Comparison of ENCODE assay signal across 23 cellular contexts in the genomic region with DNA sequence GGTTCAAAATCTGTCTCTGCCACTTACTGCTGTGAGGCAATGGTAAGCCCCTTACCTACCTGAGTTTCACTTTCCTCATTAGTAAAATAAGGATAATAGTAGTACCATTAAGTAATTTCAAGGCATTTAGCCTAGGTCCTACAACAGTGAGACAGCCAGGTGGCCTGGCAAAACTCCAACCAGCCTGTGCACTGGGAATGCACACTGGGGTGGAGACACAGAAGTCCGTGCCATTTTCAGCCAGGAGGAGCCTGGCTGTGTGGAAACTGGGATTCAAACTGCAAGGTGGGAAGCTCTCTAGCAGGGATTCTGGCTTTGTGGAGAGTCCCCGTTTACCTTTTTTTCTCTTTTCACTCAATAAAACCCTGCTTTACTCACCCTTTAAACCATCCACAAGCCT.
DNase-seq lines count a peak whose midpoint lies in the region; ATAC-seq, FAIRE-seq and TF ChIP-seq lines count a peak whose summit lies in the region.
"Had no signal": no experiment of that assay in that cellular context is flagged by ENCODE, and none has a peak within 500 bp of the region (broad histone marks: within the 10 kb centered on the region; RNA-seq: fewer than 3 reads in every experiment).

No MANE protein-coding gene starts in this region.

- H3K27ac Mint-ChIP-seq in GM23338 = no peak overlapping the region
- no peak overlapping the region for H3K27ac Mint-ChIP-seq in activated naive CD4-positive, alpha-beta T cell treated with anti-CD3 and anti-CD28 coated beads for 36 hours
- H3K27ac Mint-ChIP-seq in natural killer cell treated with Interleukin-12 subunit alpha and Interleukin-12 subunit beta and Interleukin-15 and Interleukin-18, amount 100 ng/mL, for 72 hours = no peak overlapping the region
- H3K27ac Mint-ChIP-seq: CD4-positive, CD25-positive, alpha-beta regulatory T cell had no signal

- H3K4me2 ChIP-seq in GM23338 = no peak overlapping the region
- H3K4me2 ChIP-seq: KMS-11 had no signal

- H3K4me3 Mint-ChIP-seq in GM23338 = no peak overlapping the region
- no peak overlapping the region for H3K4me3 Mint-ChIP-seq in activated naive CD4-positive, alpha-beta T cell treated with anti-CD3 and anti-CD28 coated beads for 36 hours
- no peak overlapping the region for H3K4me3 Mint-ChIP-seq in natural killer cell treated with Interleukin-12 subunit alpha and Interleukin-12 subunit beta and Interleukin-15 and Interleukin-18, amount 100 ng/mL, for 72 hours
- H3K4me3 Mint-ChIP-seq: CD4-positive, CD25-positive, alpha-beta regulatory T cell had no signal

- H3K36me3 ChIP-seq in GM23338 (ENCODE audit: insufficient read depth) (no peaks in the 10 kb centered on the region), kidney (ENCODE audit: control insufficient read depth in 1 of 2, insufficient read depth in 2 of 2, low read length in 2 of 2) (no peaks in the 10 kb centered on the region)

- H3K9me3 Mint-ChIP-seq in GM23338 = no peaks in the 10 kb centered on the region
- peaks cover 8% of the 10 kb centered on the region for H3K9me3 Mint-ChIP-seq in activated naive CD4-positive, alpha-beta T cell treated with anti-CD3 and anti-CD28 coated beads for 36 hours
- peaks cover 20% of the 10 kb centered on the region for H3K9me3 Mint-ChIP-seq in natural killer cell treated with Interleukin-12 subunit alpha and Interleukin-12 subunit beta and Interleukin-15 and Interleukin-18, amount 100 ng/mL, for 72 hours

- in situ Hi-C loops in KBM-7 (cut with MboI; ENCODE audit: low pct_unique_long_range_greater_than_20kb, low sequenced_read_pairs) = no loop called here

- H3K36me3 Mint-ChIP-seq in GM23338 (ENCODE audit: low read depth) = no peaks in the 10 kb centered on the region
- no peaks in the 10 kb centered on the region for H3K36me3 Mint-ChIP-seq in activated naive CD4-positive, alpha-beta T cell treated with anti-CD3 and anti-CD28 coated beads for 36 hours (ENCODE audit: low read depth)
- H3K36me3 Mint-ChIP-seq in natural killer cell treated with Interleukin-12 subunit alpha and Interleukin-12 subunit beta and Interleukin-15 and Interleukin-18, amount 100 ng/mL, for 72 hours = no peaks in the 10 kb centered on the region
- H3K36me3 Mint-ChIP-seq: CD4-positive, CD25-positive, alpha-beta regulatory T cell had no signal

- intact Hi-C loops in kidney (cut with DNase I) = no loop called here
- intact Hi-C loops in activated naive CD4-positive, alpha-beta T cell treated with anti-CD3 and anti-CD28 coated beads for 36 hours (cut with micrococcal nuclease) = no loop called here

- no peak for FAIRE-seq in kidney (lab: Jason Lieb, UNC)
- FAIRE-seq: GM18507, H1, HTR-8/SVneo had no signal

- no peak overlapping the region for H3K9ac ChIP-seq in kidney (ENCODE audit: low read length in 2 of 2)
- H3K9ac ChIP-seq: KMS-11 had no signal

- no peaks in the 10 kb centered on the region for H3K79me2 ChIP-seq in GM23338 (replicated peaks; ENCODE audit: insufficient read depth)

- no peak overlapping the region for H3K4me3 ChIP-seq in GM23338
- no peak overlapping the region for H3K4me3 ChIP-seq in kidney (ENCODE audit: low read length in 2 of 2)

- H3K4me1 Mint-ChIP-seq in GM23338 = 0 out of 3 replicates have a peak, but pooled peaks cover 2% of the 10 kb centered on the region
- no peaks in the 10 kb centered on the region for H3K4me1 Mint-ChIP-seq in activated naive CD4-positive, alpha-beta T cell treated with anti-CD3 and anti-CD28 coated beads for 36 hours (ENCODE audit: low read depth)
- H3K4me1 Mint-ChIP-seq in natural killer cell treated with Interleukin-12 subunit alpha and Interleukin-12 subunit beta and Interleukin-15 and Interleukin-18, amount 100 ng/mL, for 72 hours (ENCODE audit: low read depth in 2 of 2) = no peaks in the 10 kb centered on the region
- H3K4me1 Mint-ChIP-seq: CD4-positive, CD25-positive, alpha-beta regulatory T cell had no signal

- H3K4me1 ChIP-seq in GM23338 (ENCODE audit: insufficient read depth) = no peaks in the 10 kb centered on the region
- H3K4me1 ChIP-seq in kidney (ENCODE audit: control insufficient read depth in 1 of 2, insufficient read depth in 1 of 2, low read depth in 1 of 2, low read length in 2 of 2) = no peaks in the 10 kb centered on the region
- H3K4me1 ChIP-seq: Caco-2 had no signal

- H3K9me2 ChIP-seq in GM23338 (ENCODE audit: insufficient read depth) = peaks cover 6% of the 10 kb centered on the region; the same call in 1 of the 2 replicates

- no peaks in the 10 kb centered on the region for H3K9me3 ChIP-seq in kidney (ENCODE audit: control insufficient read depth in 1 of 2, low read length in 2 of 2)
- H3K9me3 ChIP-seq: Caco-2 had no signal

- H3F3A ChIP-seq in GM23338 (replicated peaks; ENCODE audit: low read depth) = no peaks in the 10 kb centered on the region

- H3K27ac ChIP-seq in GM23338 (ENCODE audit: low read depth) (no peak overlapping the region), kidney (ENCODE audit: low read depth in 2 of 2, low read length in 2 of 2) (no peak overlapping the region)
- H3K27ac ChIP-seq: KMS-11 had no signal

- CTCF ChIA-PET in activated naive CD4-positive, alpha-beta T cell treated with anti-CD3 and anti-CD28 coated beads for 36 hours (lab: Charles Lee) = interaction anchor here (0.5 kb wide), 1 partner anchor 997 kb away, joined by 3 read pairs; no protein-coding TSS in a partner anchor

- peak overlapping the region; percentile 54; the same call in 1 of the 2 replicates for H2AFZ ChIP-seq in GM23338

- no peaks in the 10 kb centered on the region for H3K27me3 Mint-ChIP-seq in GM23338 (ENCODE audit: insufficient read depth, low read depth, poor library complexity)
- no peaks in the 10 kb centered on the region for H3K27me3 Mint-ChIP-seq in activated naive CD4-positive, alpha-beta T cell treated with anti-CD3 and anti-CD28 coated beads for 36 hours (ENCODE audit: low read depth)
- H3K27me3 Mint-ChIP-seq in natural killer cell treated with Interleukin-12 subunit alpha and Interleukin-12 subunit beta and Interleukin-15 and Interleukin-18, amount 100 ng/mL, for 72 hours = no peaks in the 10 kb centered on the region
- H3K27me3 Mint-ChIP-seq: CD4-positive, CD25-positive, alpha-beta regulatory T cell had no signal

- H4K20me1 ChIP-seq in GM23338 (replicated peaks; ENCODE audit: insufficient read depth) = no peaks in the 10 kb centered on the region

- H3K27me3 ChIP-seq in GM23338 (ENCODE audit: insufficient read depth) = no peaks in the 10 kb centered on the region

- TF ChIP-seq CTCF in GM23338 (conservative IDR thresholded peaks at IDR 0.05; ENCODE audit: low read depth in 2 of 2) (no peak), kidney (IDR thresholded peaks at IDR 0.05; ENCODE audit: borderline replicate concordance, extremely low read depth, insufficient read depth) (no peak)

- peak; percentile 16 for DNase-seq in COR-L47 (lab: John Stamatoyannopoulos, UW)
- no peak for DNase-seq in GM23338 (ENCODE audit: low spot score)
- peak; percentile 71 for DNase-seq in NCI-H748 (lab: John Stamatoyannopoulos, UW; ENCODE audit: unreplicated experiment)
- DNase-seq in kidney = peak; percentile 58
- no peak for DNase-seq in KBM-7
- DNase-seq in activated naive CD4-positive, alpha-beta T cell treated with anti-CD3 and anti-CD28 coated beads for 36 hours = no peak
- no peak for DNase-seq in natural killer cell treated with Interleukin-12 subunit alpha and Interleukin-12 subunit beta and Interleukin-15 and Interleukin-18, amount 100 ng/mL, for 72 hours (ENCODE audit: low spot score)
- DNase-seq: Caco-2; CD4-positive, CD25-positive, alpha-beta regulatory T cell; DMS153; MV-4-11; NCI-H1417; NCI-H187 treated with DMSO at 0.1 percent for 48 hours; NCI-H2107; NCI-H2227 treated with DMSO at 0.1 percent for 48 hours; NCI-H510A; NK-92 treated with Interleukin-12 subunit alpha and Interleukin-12 subunit beta, amount 100 ng/mL, for 24 hours had no signal

- ATAC-seq in GM23338 = no peak
- ATAC-seq in natural killer cell treated with Interleukin-12 subunit alpha and Interleukin-12 subunit beta and Interleukin-15 and Interleukin-18, amount 100 ng/mL, for 72 hours = no peak
- ATAC-seq: HCT116, SK-N-SH treated with all-trans-retinoic acid at 6 μM for 48 hours had no signal

TF ChIP-seq in GM23338, 12 proteins besides CTCF, POLR2A, EP300 and RAD21 (continues in another document):
- TF ChIP-seq CREB1 (CRISPR knock-in tag; IDR thresholded peaks at IDR 0.05; ENCODE audit: low read depth) (no peak), POLR2AphosphoS5 (IDR thresholded peaks at IDR 0.05; ENCODE audit: low read depth) (no peak), ZNF114 (CRISPR knock-in tag; IDR thresholded peaks at IDR 0.05) (no peak), STAT1 (IDR thresholded peaks at IDR 0.05; ENCODE audit: unreplicated experiment) (no peak), NANOG (IDR thresholded peaks at IDR 0.05; ENCODE audit: borderline replicate concordance) (no peak), EZH2phosphoT487 (IDR thresholded peaks at IDR 0.05; ENCODE audit: unreplicated experiment) (no peak), ZNF331 (CRISPR knock-in tag; IDR thresholded peaks at IDR 0.05; ENCODE audit: low read depth) (no peak)
- TF ChIP-seq, protein P1, sequence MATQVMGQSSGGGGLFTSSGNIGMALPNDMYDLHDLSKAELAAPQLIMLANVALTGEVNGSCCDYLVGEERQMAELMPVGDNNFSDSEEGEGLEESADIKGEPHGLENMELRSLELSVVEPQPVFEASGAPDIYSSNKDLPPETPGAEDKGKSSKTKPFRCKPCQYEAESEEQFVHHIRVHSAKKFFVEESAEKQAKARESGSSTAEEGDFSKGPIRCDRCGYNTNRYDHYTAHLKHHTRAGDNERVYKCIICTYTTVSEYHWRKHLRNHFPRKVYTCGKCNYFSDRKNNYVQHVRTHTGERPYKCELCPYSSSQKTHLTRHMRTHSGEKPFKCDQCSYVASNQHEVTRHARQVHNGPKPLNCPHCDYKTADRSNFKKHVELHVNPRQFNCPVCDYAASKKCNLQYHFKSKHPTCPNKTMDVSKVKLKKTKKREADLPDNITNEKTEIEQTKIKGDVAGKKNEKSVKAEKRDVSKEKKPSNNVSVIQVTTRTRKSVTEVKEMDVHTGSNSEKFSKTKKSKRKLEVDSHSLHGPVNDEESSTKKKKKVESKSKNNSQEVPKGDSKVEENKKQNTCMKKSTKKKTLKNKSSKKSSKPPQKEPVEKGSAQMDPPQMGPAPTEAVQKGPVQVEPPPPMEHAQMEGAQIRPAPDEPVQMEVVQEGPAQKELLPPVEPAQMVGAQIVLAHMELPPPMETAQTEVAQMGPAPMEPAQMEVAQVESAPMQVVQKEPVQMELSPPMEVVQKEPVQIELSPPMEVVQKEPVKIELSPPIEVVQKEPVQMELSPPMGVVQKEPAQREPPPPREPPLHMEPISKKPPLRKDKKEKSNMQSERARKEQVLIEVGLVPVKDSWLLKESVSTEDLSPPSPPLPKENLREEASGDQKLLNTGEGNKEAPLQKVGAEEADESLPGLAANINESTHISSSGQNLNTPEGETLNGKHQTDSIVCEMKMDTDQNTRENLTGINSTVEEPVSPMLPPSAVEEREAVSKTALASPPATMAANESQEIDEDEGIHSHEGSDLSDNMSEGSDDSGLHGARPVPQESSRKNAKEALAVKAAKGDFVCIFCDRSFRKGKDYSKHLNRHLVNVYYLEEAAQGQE (IDR thresholded peaks at IDR 0.05; ENCODE audit: unreplicated experiment) = no peak

Comparison
In these comparisons a context has a peak if more than half of its experiments do, and no peak if none do; other contexts are left out.
1. DNase-seq: peak in COR-L47 (single experiment), NCI-H748 (single experiment) and kidney (single experiment); none in GM23338 (single experiment), KBM-7 (single experiment), activated naive CD4-positive, alpha-beta T cell treated with anti-CD3 and anti-CD28 coated beads for 36 hours (single experiment) and natural killer cell treated with Interleukin-12 subunit alpha and Interleukin-12 subunit beta and Interleukin-15 and Interleukin-18, amount 100 ng/mL, for 72 hours (single experiment).